23 cellular contexts compared by ENCODE assay signal in genomic region chr6:166932116-166932515, GRCh38. TPM values are rescaled to one million over a fixed set of nuclear protein-coding genes. Genes with fewer than 3 reads are reported as not detected.
A peak's percentile ranks its signal among the peaks of the same experiment; 100 is the strongest.
DNase-seq lines count a peak whose midpoint lies in the region; ATAC-seq and TF ChIP-seq lines count a peak whose summit lies in the region.
"Had no signal": no experiment of that assay in that cellular context is flagged by ENCODE, and none has a peak within 500 bp of the region (broad histone marks: within the 10 kb centered on the region; RNA-seq: fewer than 3 reads in every experiment).

No MANE protein-coding gene starts in this region.

- H3K27me3 Mint-ChIP-seq in activated CD4-positive, alpha-beta T cell treated with anti-CD3 and anti-CD28 coated beads, Interleukin-2, amount 10 ng/mL, durations not matched to agents 24 days and 14 days = no peaks in the 10 kb centered on the region
- no peaks in the 10 kb centered on the region for H3K27me3 Mint-ChIP-seq in activated CD4-positive, alpha-beta T cell treated with anti-CD3 and anti-CD28 coated beads for 36 hours
- no peaks in the 10 kb centered on the region for H3K27me3 Mint-ChIP-seq in dendritic cell treated with granulocyte-macrophage colony-stimulating factor and Interleukin-4, amounts not matched to agents 40 ng/mL and 50 ng/mL, for 4 days
- H3K27me3 Mint-ChIP-seq in progenitor cell of endocrine pancreas = no peaks in the 10 kb centered on the region

- POLR2A ChIA-PET in activated CD4-positive, alpha-beta T cell treated with anti-CD3 and anti-CD28 coated beads for 36 hours (lab: Charles Lee) = interaction anchor here (0.9 kb wide), 1 partner anchor 24 kb away, joined by 3 read pairs; the partner anchor contains the start of gene RNASET2

- H3K36me3 Mint-ChIP-seq in activated CD4-positive, alpha-beta T cell treated with anti-CD3 and anti-CD28 coated beads, Interleukin-2, amount 10 ng/mL, durations not matched to agents 24 days and 14 days (ENCODE audit: low read depth) = peaks cover 67% of the 10 kb centered on the region
- peaks cover 42% of the 10 kb centered on the region for H3K36me3 Mint-ChIP-seq in activated CD4-positive, alpha-beta T cell treated with anti-CD3 and anti-CD28 coated beads for 36 hours (ENCODE audit: low read depth)
- H3K36me3 Mint-ChIP-seq in dendritic cell treated with granulocyte-macrophage colony-stimulating factor and Interleukin-4, amounts not matched to agents 40 ng/mL and 50 ng/mL, for 4 days (ENCODE audit: low read depth) = peaks cover 100% of the 10 kb centered on the region
- peaks cover 9% of the 10 kb centered on the region for H3K36me3 Mint-ChIP-seq in progenitor cell of endocrine pancreas (ENCODE audit: insufficient read depth)

- intact Hi-C loops in activated CD4-positive, alpha-beta T cell treated with anti-CD3 and anti-CD28 coated beads, Interleukin-2, amount 10 ng/mL, durations not matched to agents 24 days and 14 days (cut with micrococcal nuclease) = no loop called here
- intact Hi-C loops in activated CD4-positive, alpha-beta T cell treated with anti-CD3 and anti-CD28 coated beads for 36 hours (cut with DNase I, micrococcal nuclease) = no loop called here
- intact Hi-C loops in dendritic cell treated with granulocyte-macrophage colony-stimulating factor and Interleukin-4, amounts not matched to agents 40 ng/mL and 50 ng/mL, for 4 days (cut with micrococcal nuclease) = no loop called here
- intact Hi-C loops in posterior vena cava (cut with DNase I) = no loop called here
- intact Hi-C loops in Right ventricle myocardium superior (cut with DNase I) = no loop called here

- no peak for ATAC-seq in activated CD4-positive, alpha-beta T cell treated with anti-CD3 and anti-CD28 coated beads for 36 hours
- ATAC-seq in Right ventricle myocardium superior (ENCODE audit: poor library complexity) = no peak
- ATAC-seq: activated CD4-positive, CD25-positive, alpha-beta regulatory T cell treated with anti-CD3 and anti-CD28 coated beads, Interleukin-2, amount 50 U/mL, for 24 hours; left colon; right cardiac atrium had no signal

- H3K4me3 Mint-ChIP-seq in activated CD4-positive, alpha-beta T cell treated with anti-CD3 and anti-CD28 coated beads, Interleukin-2, amount 10 ng/mL, durations not matched to agents 24 days and 14 days = no peak overlapping the region
- no peak overlapping the region for H3K4me3 Mint-ChIP-seq in activated CD4-positive, alpha-beta T cell treated with anti-CD3 and anti-CD28 coated beads for 36 hours
- no peak overlapping the region for H3K4me3 Mint-ChIP-seq in dendritic cell treated with granulocyte-macrophage colony-stimulating factor and Interleukin-4, amounts not matched to agents 40 ng/mL and 50 ng/mL, for 4 days
- H3K4me3 Mint-ChIP-seq in progenitor cell of endocrine pancreas (ENCODE audit: low read depth) = no peak overlapping the region
- H3K4me3 Mint-ChIP-seq: endodermal cell had no signal

- no peaks in the 10 kb centered on the region for H3K9me3 Mint-ChIP-seq in activated CD4-positive, alpha-beta T cell treated with anti-CD3 and anti-CD28 coated beads, Interleukin-2, amount 10 ng/mL, durations not matched to agents 24 days and 14 days
- H3K9me3 Mint-ChIP-seq in activated CD4-positive, alpha-beta T cell treated with anti-CD3 and anti-CD28 coated beads for 36 hours (ENCODE audit: low read depth) = no peaks in the 10 kb centered on the region
- no peaks in the 10 kb centered on the region for H3K9me3 Mint-ChIP-seq in dendritic cell treated with granulocyte-macrophage colony-stimulating factor and Interleukin-4, amounts not matched to agents 40 ng/mL and 50 ng/mL, for 4 days
- no peaks in the 10 kb centered on the region for H3K9me3 Mint-ChIP-seq in progenitor cell of endocrine pancreas (ENCODE audit: low read depth)
- H3K9me3 Mint-ChIP-seq: endodermal cell had no signal

- CTCF ChIA-PET in activated CD4-positive, alpha-beta T cell treated with anti-CD3 and anti-CD28 coated beads for 36 hours (lab: Charles Lee) = no interaction called here

- peak overlapping the region; percentile 35 for H3K27ac Mint-ChIP-seq in activated CD4-positive, alpha-beta T cell treated with anti-CD3 and anti-CD28 coated beads, Interleukin-2, amount 10 ng/mL, durations not matched to agents 24 days and 14 days
- no peak overlapping the region for H3K27ac Mint-ChIP-seq in activated CD4-positive, alpha-beta T cell treated with anti-CD3 and anti-CD28 coated beads for 36 hours
- peak overlapping the region; percentile 3 for H3K27ac Mint-ChIP-seq in dendritic cell treated with granulocyte-macrophage colony-stimulating factor and Interleukin-4, amounts not matched to agents 40 ng/mL and 50 ng/mL, for 4 days
- no peak overlapping the region for H3K27ac Mint-ChIP-seq in progenitor cell of endocrine pancreas
- H3K27ac Mint-ChIP-seq: endodermal cell had no signal

- DNase-seq in activated CD4-positive, alpha-beta T cell treated with anti-CD3 and anti-CD28 coated beads, Interleukin-2, amount 10 ng/mL, durations not matched to agents 24 days and 14 days = no peak
- no peak for DNase-seq in activated CD4-positive, alpha-beta T cell treated with anti-CD3 and anti-CD28 coated beads for 36 hours
- DNase-seq in GM13976 (ENCODE audit: low spot score) (peak; percentile 12), posterior vena cava (ENCODE audit: low spot score) (peak; percentile 72), activated gamma-delta T cell (lab: John Stamatoyannopoulos, UW) (no peak), progenitor cell of endocrine pancreas (ENCODE audit: low spot score, unreplicated experiment) (no peak), Right ventricle myocardium superior (no peak)
- DNase-seq: AML-193, COR-L47, DMS79, endodermal cell, esophagus squamous epithelium, GF-D8, left colon, mesenchymal stem cell, NCI-H1105 treated with DMSO at 0.1 percent for 48 hours, NCI-H2029 treated with DMSO at 0.1 percent for 48 hours, NCI-H226, NCI-H82, trophoblast cell had no signal

- in situ Hi-C loops in GM13976 (cut with MboI; ENCODE audit: low sequenced_read_pairs, unreplicated experiment) = no loop called here

- TF ChIP-seq CTCF in GM13976 (IDR thresholded peaks at IDR 0.05; ENCODE audit: borderline replicate concordance, control extremely low read depth, extremely low read depth, insufficient read depth, missing control alignments) = no peak
- no peak for TF ChIP-seq CTCF in progenitor cell of endocrine pancreas (IDR thresholded peaks at IDR 0.05; ENCODE audit: unreplicated experiment)

- H3K4me1 Mint-ChIP-seq in activated CD4-positive, alpha-beta T cell treated with anti-CD3 and anti-CD28 coated beads, Interleukin-2, amount 10 ng/mL, durations not matched to agents 24 days and 14 days = peaks cover 18% of the 10 kb centered on the region
- peaks cover 25% of the 10 kb centered on the region for H3K4me1 Mint-ChIP-seq in activated CD4-positive, alpha-beta T cell treated with anti-CD3 and anti-CD28 coated beads for 36 hours
- H3K4me1 Mint-ChIP-seq in dendritic cell treated with granulocyte-macrophage colony-stimulating factor and Interleukin-4, amounts not matched to agents 40 ng/mL and 50 ng/mL, for 4 days (ENCODE audit: low read depth) = peaks cover 33% of the 10 kb centered on the region
- no peaks in the 10 kb centered on the region for H3K4me1 Mint-ChIP-seq in progenitor cell of endocrine pancreas (ENCODE audit: low read depth)

RNA-seq across cellular contexts. Expression of gene RNASET2, which starts 24.2 kb away (rescaled TPM):
- 93.3 and 108 TPM in 2 replicates for total RNA-seq in activated CD4-positive, alpha-beta T cell treated with anti-CD3 and anti-CD28 coated beads, Interleukin-2, amount 10 ng/mL, durations not matched to agents 24 days and 14 days
- 10 to 100 TPM; 68.7 to 85.2 TPM for total RNA-seq in activated CD4-positive, alpha-beta T cell treated with anti-CD3 and anti-CD28 coated beads for 36 hours
- total RNA-seq in posterior vena cava = 10 to 100 TPM; 18.3 to 45.4 TPM
- total RNA-seq in progenitor cell of endocrine pancreas = 27.9 and 29.8 TPM in 2 replicates
- 12.3 TPM for total RNA-seq in Right ventricle myocardium superior

Comparison
In these comparisons a context has a peak if more than half of its experiments do, and no peak if none do; other contexts are left out.
1. H3K27ac Mint-ChIP-seq: peak in activated CD4-positive, alpha-beta T cell treated with anti-CD3 and anti-CD28 coated beads, Interleukin-2, amount 10 ng/mL, durations not matched to agents 24 days and 14 days (single experiment) and dendritic cell treated with granulocyte-macrophage colony-stimulating factor and Interleukin-4, amounts not matched to agents 40 ng/mL and 50 ng/mL, for 4 days (single experiment); none in activated CD4-positive, alpha-beta T cell treated with anti-CD3 and anti-CD28 coated beads for 36 hours (single experiment) and progenitor cell of endocrine pancreas (single experiment).
2. DNase-seq: peak in GM13976 (single experiment) and posterior vena cava (single experiment); none in activated CD4-positive, alpha-beta T cell treated with anti-CD3 and anti-CD28 coated beads, Interleukin-2, amount 10 ng/mL, durations not matched to agents 24 days and 14 days (single experiment), activated CD4-positive, alpha-beta T cell treated with anti-CD3 and anti-CD28 coated beads for 36 hours (single experiment), activated gamma-delta T cell (single experiment), progenitor cell of endocrine pancreas (single experiment) and Right ventricle myocardium superior (single experiment).